19 cellular contexts compared by ENCODE assay signal in the genomic region with DNA sequence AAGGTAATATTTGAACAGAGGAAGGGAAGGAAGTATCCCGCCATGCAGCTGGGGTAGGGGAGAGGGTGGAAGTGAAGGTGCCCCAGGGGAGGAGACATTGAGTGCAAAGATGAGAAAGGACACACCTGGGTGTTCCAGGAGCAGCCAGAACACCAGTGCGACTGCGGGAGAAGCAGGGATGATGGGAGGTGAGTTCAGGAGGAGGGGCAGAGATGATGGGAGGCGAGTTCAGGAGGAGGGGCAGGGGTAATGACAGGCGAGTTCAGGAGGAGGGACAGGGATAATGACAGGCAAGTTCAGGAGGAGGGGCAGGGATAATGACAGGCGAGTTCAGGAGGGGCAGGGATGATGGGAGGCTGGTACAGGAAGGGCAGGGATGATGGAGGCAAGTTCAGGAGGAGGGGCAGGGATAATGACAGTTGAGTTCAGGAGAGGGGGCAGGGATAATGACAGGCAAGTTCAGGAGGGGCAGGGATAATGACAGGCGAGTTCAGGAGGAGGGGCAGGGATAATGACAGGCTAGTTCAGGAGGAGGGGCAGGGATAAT. TPM values are rescaled to one million over a fixed set of nuclear protein-coding genes. Genes with fewer than 3 reads are reported as not detected.
"Had no signal": no experiment of that assay in that cellular context is flagged by ENCODE, and none has a peak within 500 bp of the region (broad histone marks: within the 10 kb centered on the region; RNA-seq: fewer than 3 reads in every experiment).

No MANE protein-coding gene starts in this region.

- H3K36me3 Mint-ChIP-seq: activated CD4-positive, alpha-beta memory T cell treated with anti-CD3 and anti-CD28 coated beads for 36 hours; activated naive CD8-positive, alpha-beta T cell treated with anti-CD3 and anti-CD28 coated beads, Interleukin-2, amount 10 ng/mL, durations not matched to agents 7 days and 5 days; immature natural killer cell had no signal

- ATAC-seq: activated T-cell treated with anti-CD3 and anti-CD28 coated beads, Interleukin-2, amount 50 U/mL, for 4 hours; esophagus mucosa; left cardiac atrium; naive thymus-derived CD8-positive, alpha-beta T cell; stimulated activated naive B cell treated with anti-CD40 and anti-IgM and Interleukin-4, amounts not matched to agents 10 μg/mL and 1 μg/mL and 100 μg/mL, for 72 hours had no signal

- DNase-seq: activated CD4-positive, alpha-beta memory T cell treated with anti-CD3 and anti-CD28 coated beads for 36 hours; activated CD4-positive, CD25-positive, alpha-beta regulatory T cell treated with anti-CD3 and anti-CD28 coated beads, Interleukin-2, amount 50 U/mL, for 72 hours; activated naive CD8-positive, alpha-beta T cell treated with anti-CD3 and anti-CD28 coated beads, Interleukin-2, amount 10 ng/mL, durations not matched to agents 7 days and 5 days; activated T-cell treated with anti-CD3 and anti-CD28 coated beads, Interleukin-2, amount 50 U/mL, for 4 hours; anterior cingulate cortex; dorsolateral prefrontal cortex; hypothalamus; immature natural killer cell; left cardiac atrium; naive thymus-derived CD8-positive, alpha-beta T cell; nucleus accumbens; small intestine; stimulated activated naive B cell treated with anti-CD40 and anti-IgM and Interleukin-4, amounts not matched to agents 10 μg/mL and 1 μg/mL and 100 μg/mL, for 72 hours; substantia nigra; T-helper 2 cell; transverse colon had no signal

- H3K4me1 Mint-ChIP-seq: activated naive CD8-positive, alpha-beta T cell treated with anti-CD3 and anti-CD28 coated beads, Interleukin-2, amount 10 ng/mL, durations not matched to agents 7 days and 5 days; immature natural killer cell; naive thymus-derived CD8-positive, alpha-beta T cell; stimulated activated naive B cell treated with anti-CD40 and anti-IgM and Interleukin-4, amounts not matched to agents 10 μg/mL and 1 μg/mL and 100 μg/mL, for 72 hours had no signal

- H3K27ac Mint-ChIP-seq: activated CD4-positive, alpha-beta memory T cell treated with anti-CD3 and anti-CD28 coated beads for 36 hours; activated naive CD8-positive, alpha-beta T cell treated with anti-CD3 and anti-CD28 coated beads, Interleukin-2, amount 10 ng/mL, durations not matched to agents 7 days and 5 days; immature natural killer cell; stimulated activated naive B cell treated with anti-CD40 and anti-IgM and Interleukin-4, amounts not matched to agents 10 μg/mL and 1 μg/mL and 100 μg/mL, for 72 hours had no signal

- H3K4me1 ChIP-seq: breast epithelium, right atrium auricular region, transverse colon had no signal

- H3K9me3 Mint-ChIP-seq: activated CD4-positive, alpha-beta memory T cell treated with anti-CD3 and anti-CD28 coated beads for 36 hours had no signal

- H3K4me3 ChIP-seq: breast epithelium, dorsolateral prefrontal cortex, right atrium auricular region, transverse colon had no signal

- H3K4me3 Mint-ChIP-seq: activated CD4-positive, alpha-beta memory T cell treated with anti-CD3 and anti-CD28 coated beads for 36 hours; activated naive CD8-positive, alpha-beta T cell treated with anti-CD3 and anti-CD28 coated beads, Interleukin-2, amount 10 ng/mL, durations not matched to agents 7 days and 5 days; activated T-cell treated with anti-CD3 and anti-CD28 coated beads, Interleukin-2, amount 50 U/mL, for 4 hours; immature natural killer cell; naive thymus-derived CD8-positive, alpha-beta T cell; stimulated activated naive B cell treated with anti-CD40 and anti-IgM and Interleukin-4, amounts not matched to agents 10 μg/mL and 1 μg/mL and 100 μg/mL, for 72 hours had no signal

- H3K36me3 ChIP-seq: breast epithelium, right atrium auricular region, transverse colon had no signal

- H3K27ac ChIP-seq: breast epithelium, dorsolateral prefrontal cortex, right atrium auricular region, transverse colon had no signal

- H3K9me3 ChIP-seq: breast epithelium, transverse colon had no signal

- H3K27me3 ChIP-seq: breast epithelium, right atrium auricular region had no signal

RNA-seq across cellular contexts. Expression of a gene that starts 17.2 kb away (rescaled TPM):
- total RNA-seq: activated CD4-positive, alpha-beta memory T cell treated with anti-CD3 and anti-CD28 coated beads for 36 hours; activated naive CD8-positive, alpha-beta T cell treated with anti-CD3 and anti-CD28 coated beads, Interleukin-2, amount 10 ng/mL, durations not matched to agents 7 days and 5 days; activated T-cell treated with anti-CD3 and anti-CD28 coated beads, Interleukin-2, amount 50 U/mL, for 4 hours; naive thymus-derived CD8-positive, alpha-beta T cell had no signal
